ENCODE assay signal across 10 cellular contexts in genomic region chr13:74128171-74128767, GRCh38. TPM values are rescaled to one million over a fixed set of nuclear protein-coding genes. Genes with fewer than 3 reads are reported as not detected.
DNase-seq lines count a peak whose midpoint lies in the region; ATAC-seq and TF ChIP-seq lines count a peak whose summit lies in the region.
"Had no signal": no experiment of that assay in that cellular context is flagged by ENCODE, and none has a peak within 500 bp of the region (broad histone marks: within the 10 kb centered on the region; RNA-seq: fewer than 3 reads in every experiment).

No MANE protein-coding gene starts in this region.

- H3K4me3 ChIP-seq in effector memory CD4-positive, alpha-beta T cell (ENCODE audit: insufficient read depth, low read depth, low read length, poor library complexity, severe bottlenecking): no peak overlapping the region
- H3K4me3 ChIP-seq in skeletal muscle tissue (ENCODE audit: low read length in 3 of 3): no peak overlapping the region
- H3K4me3 ChIP-seq in MM.1S (ENCODE audit: low read length): no peak overlapping the region

- H3K27me3 Mint-ChIP-seq in activated CD8-positive, alpha-beta memory T cell treated with anti-CD3 and anti-CD28 coated beads, Interleukin-2, amount 10 ng/mL, durations not matched to agents 7 days and 5 days: no peaks in the 10 kb centered on the region

- no peaks in the 10 kb centered on the region for H3K9me3 Mint-ChIP-seq in activated CD8-positive, alpha-beta memory T cell treated with anti-CD3 and anti-CD28 coated beads, Interleukin-2, amount 10 ng/mL, durations not matched to agents 7 days and 5 days (ENCODE audit: low read depth)

- no peaks in the 10 kb centered on the region for H3K27me3 ChIP-seq in effector memory CD4-positive, alpha-beta T cell (replicated peaks; ENCODE audit: control insufficient read depth, insufficient read depth, low read length, poor library complexity, severe bottlenecking)
- H3K27me3 ChIP-seq in skeletal muscle tissue (ENCODE audit: control insufficient read depth in 3 of 3, insufficient read depth in 3 of 3, low read length in 3 of 3): no peaks in the 10 kb centered on the region
- H3K27me3 ChIP-seq in MM.1S (replicated peaks; ENCODE audit: insufficient read depth, low read length): no peaks in the 10 kb centered on the region

- H3K9me2 ChIP-seq in MM.1S (replicated peaks; ENCODE audit: insufficient read depth, low read length): no peaks in the 10 kb centered on the region

- H3K36me3 ChIP-seq in effector memory CD4-positive, alpha-beta T cell (ENCODE audit: control insufficient read depth, insufficient read depth, low read length): no peaks in the 10 kb centered on the region
- H3K36me3 ChIP-seq in skeletal muscle tissue (ENCODE audit: control insufficient read depth in 3 of 3, insufficient read depth in 3 of 3, low read length in 3 of 3) (no peaks in the 10 kb centered on the region), MM.1S (replicated peaks; ENCODE audit: insufficient read depth, low read length) (no peaks in the 10 kb centered on the region)

- no peak for TF ChIP-seq CTCF in MM.1S (IDR thresholded peaks at IDR 0.05; ENCODE audit: low read length)

- CTCF ChIA-PET in activated CD8-positive, alpha-beta memory T cell treated with anti-CD3 and anti-CD28 coated beads, Interleukin-2, amount 10 ng/mL, durations not matched to agents 7 days and 5 days (lab: Charles Lee): interaction anchor here (1.6 kb wide), 1 partner anchor 158 kb away, joined by 6 read pairs; no protein-coding TSS in a partner anchor

- no peak for ATAC-seq in activated CD8-positive, alpha-beta memory T cell treated with anti-CD3 and anti-CD28 coated beads, Interleukin-2, amount 10 ng/mL, durations not matched to agents 7 days and 5 days
- ATAC-seq in HG02852 (IDR thresholded peaks at IDR 0.05; ENCODE audit: unreplicated experiment): no peak

- H4K20me1 ChIP-seq in MM.1S (ENCODE audit: insufficient read depth, low read length): no peaks in the 10 kb centered on the region

- no peak overlapping the region for H2AFZ ChIP-seq in MM.1S (ENCODE audit: low read length)

- peak overlapping the region; percentile 47 for H3K4me3 Mint-ChIP-seq in activated CD8-positive, alpha-beta memory T cell treated with anti-CD3 and anti-CD28 coated beads, Interleukin-2, amount 10 ng/mL, durations not matched to agents 7 days and 5 days

- peaks cover 61% of the 10 kb centered on the region for H3K4me1 Mint-ChIP-seq in activated CD8-positive, alpha-beta memory T cell treated with anti-CD3 and anti-CD28 coated beads, Interleukin-2, amount 10 ng/mL, durations not matched to agents 7 days and 5 days

- peaks cover 5% of the 10 kb centered on the region for H3K36me3 Mint-ChIP-seq in activated CD8-positive, alpha-beta memory T cell treated with anti-CD3 and anti-CD28 coated beads, Interleukin-2, amount 10 ng/mL, durations not matched to agents 7 days and 5 days

- H3K9ac ChIP-seq in skeletal muscle tissue (ENCODE audit: low read depth in 1 of 3, low read length in 3 of 3): no peak overlapping the region
- H3K9ac ChIP-seq in MM.1S (ENCODE audit: low read length): no peak overlapping the region

- H3K4me2 ChIP-seq in MM.1S (ENCODE audit: low read depth, low read length): no peak overlapping the region

- no peaks in the 10 kb centered on the region for H3K9me3 ChIP-seq in effector memory CD4-positive, alpha-beta T cell (ENCODE audit: control insufficient read depth, low read length)
- no peaks in the 10 kb centered on the region for H3K9me3 ChIP-seq in skeletal muscle tissue (ENCODE audit: control insufficient read depth in 3 of 3, low read length in 3 of 3)
- H3K9me3 ChIP-seq in MM.1S (replicated peaks; ENCODE audit: insufficient read depth, low read length): no peaks in the 10 kb centered on the region

- DNase-seq in activated CD8-positive, alpha-beta memory T cell treated with anti-CD3 and anti-CD28 coated beads, Interleukin-2, amount 10 ng/mL, durations not matched to agents 7 days and 5 days: no peak
- DNase-seq in activated CD8-positive, alpha-beta memory T cell treated with anti-CD3 and anti-CD28 coated beads for 24 hours: no peak
- DNase-seq in RPMI7951 (ENCODE audit: low read depth) (peak; percentile 36), MM.1S (no peak), SIG-M5 (lab: John Stamatoyannopoulos, UW) (no peak)
- no peak for DNase-seq in effector memory CD4-positive, alpha-beta T cell
- DNase-seq: erythroblast, NCI-H1417 had no signal

- peak overlapping the region; percentile 80 for H3K27ac Mint-ChIP-seq in activated CD8-positive, alpha-beta memory T cell treated with anti-CD3 and anti-CD28 coated beads, Interleukin-2, amount 10 ng/mL, durations not matched to agents 7 days and 5 days

- H3F3A ChIP-seq in MM.1S (ENCODE audit: insufficient read depth, low read length): no peaks in the 10 kb centered on the region

- H3K27ac ChIP-seq in effector memory CD4-positive, alpha-beta T cell (ENCODE audit: insufficient read depth, low read length, poor library complexity, severe bottlenecking): peak overlapping the region; percentile 97
- H3K27ac ChIP-seq in skeletal muscle tissue (ENCODE audit: low read depth, low read length) (peak overlapping the region; percentile 45), MM.1S (ENCODE audit: low read length) (no peak overlapping the region)

- H3K4me1 ChIP-seq in effector memory CD4-positive, alpha-beta T cell (ENCODE audit: control insufficient read depth, insufficient read depth, low read length, poor library complexity, severe bottlenecking): peaks cover 42% of the 10 kb centered on the region
- peaks cover 5 to 23% (median 19%) of the 10 kb centered on the region in 3 donors for H3K4me1 ChIP-seq in skeletal muscle tissue (ENCODE audit: control insufficient read depth in 3 of 3, insufficient read depth in 3 of 3, low read length in 3 of 3)
- peaks cover 7% of the 10 kb centered on the region; the same call in 1 of the 2 replicates for H3K4me1 ChIP-seq in MM.1S (ENCODE audit: low read length)

- H3K79me2 ChIP-seq in MM.1S (ENCODE audit: low read length): peaks cover 91% of the 10 kb centered on the region

RNA-seq across cellular contexts. Expression of gene KLF12, which starts 5.9 kb away (rescaled TPM):
- 10 to 100 TPM; 15.6 to 28.1 TPM for total RNA-seq in activated CD8-positive, alpha-beta memory T cell treated with anti-CD3 and anti-CD28 coated beads, Interleukin-2, amount 10 ng/mL, durations not matched to agents 7 days and 5 days
- total RNA-seq in RPMI7951 (2014; rRNA removed; shearing (Covaris generic)): 7.4 and 9.6 TPM in 2 replicates
- 18.3 TPM for total RNA-seq in skeletal muscle tissue
